ENCODE assay signal across 18 cellular contexts in the genomic region with DNA sequence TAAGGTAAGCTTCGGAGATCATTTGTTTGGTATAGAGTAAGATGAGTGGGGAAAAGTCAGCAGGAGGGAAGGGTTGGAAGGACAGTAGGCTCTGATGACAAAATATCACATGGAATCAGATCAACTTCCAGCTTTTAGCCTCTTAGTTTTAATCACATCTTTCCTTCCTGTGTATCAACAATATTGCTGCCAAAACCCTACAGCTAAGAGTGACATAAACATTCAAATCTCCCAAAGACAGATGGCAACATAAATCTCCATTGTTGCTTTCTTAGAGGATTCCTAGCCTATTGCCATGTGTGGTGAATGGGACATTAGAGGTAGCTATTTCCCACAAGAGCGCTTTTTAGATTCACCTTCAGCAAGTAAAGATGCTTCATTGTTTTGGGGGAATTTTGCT. TPM values are rescaled to one million over a fixed set of nuclear protein-coding genes. Genes with fewer than 3 reads are reported as not detected.
DNase-seq lines count a peak whose midpoint lies in the region; ATAC-seq and TF ChIP-seq lines count a peak whose summit lies in the region.
"Had no signal": no experiment of that assay in that cellular context is flagged by ENCODE, and none has a peak within 500 bp of the region (broad histone marks: within the 10 kb centered on the region; RNA-seq: fewer than 3 reads in every experiment).

No MANE protein-coding gene starts in this region.

- no peak overlapping the region for H2BK15ac ChIP-seq in mesenchymal stem cell (ENCODE audit: low read depth, poor library complexity, severe bottlenecking)

- peak overlapping the region; percentile 48 for H3K9ac ChIP-seq in mesenchymal stem cell (ENCODE audit: low read length)

- 73% methylated on average over 2 of the region's 2 CpGs for WGBS in mesenchymal stem cell

- H3K4me3 ChIP-seq in WI38 (ENCODE audit: low read depth, low read length) = peak overlapping the region; percentile 22; the same call in 1 of the 2 replicates
- peak overlapping the region in 1 of 2 experiments; percentile 58 for H3K4me3 ChIP-seq in mesenchymal stem cell (ENCODE audit: insufficient read depth in 1 of 2, low read depth in 1 of 2, low read length in 2 of 2)
- H3K4me3 ChIP-seq: esophagus squamous epithelium, psoas muscle, smooth muscle cell had no signal

- ATAC-seq in HG03095 (IDR thresholded peaks at IDR 0.05; ENCODE audit: unreplicated experiment) = no peak
- ATAC-seq: activated naive CD8-positive, alpha-beta T cell treated with anti-CD3 and anti-CD28 coated beads, Interleukin-2, amount 50 U/mL, for 24 hours; natural killer cell; psoas muscle had no signal

- H3K4ac ChIP-seq in mesenchymal stem cell (ENCODE audit: low read depth in 1 of 2, low read length in 2 of 2) = no peak overlapping the region

- no peaks in the 10 kb centered on the region for H3K4me1 ChIP-seq in mesenchymal stem cell (ENCODE audit: control insufficient read depth, insufficient read depth, low read depth, low read length)
- H3K4me1 ChIP-seq: esophagus squamous epithelium, psoas muscle had no signal

- no peak overlapping the region for H2AFZ ChIP-seq in mesenchymal stem cell (ENCODE audit: low read depth, low read length)

- H3K27me3 ChIP-seq in mesenchymal stem cell (ENCODE audit: control insufficient read depth in 1 of 2, insufficient read depth in 1 of 2, low read length in 2 of 2) = no peaks in the 10 kb centered on the region

- peaks cover 5% of the 10 kb centered on the region for H3K9me3 ChIP-seq in mesenchymal stem cell (ENCODE audit: control insufficient read depth, low read length)
- H3K9me3 ChIP-seq: esophagus squamous epithelium, psoas muscle had no signal

- no peak overlapping the region for H3K27ac ChIP-seq in mesenchymal stem cell (ENCODE audit: low read length, poor library complexity, severe bottlenecking)
- H3K27ac ChIP-seq: esophagus squamous epithelium, psoas muscle had no signal

- H2BK12ac ChIP-seq in mesenchymal stem cell (ENCODE audit: low read length in 2 of 2) = no peak overlapping the region

- no peak overlapping the region for H3K23ac ChIP-seq in mesenchymal stem cell (ENCODE audit: low read length in 2 of 2)

- no peak overlapping the region for H2BK120ac ChIP-seq in mesenchymal stem cell (ENCODE audit: low read depth, low read length)

- no peak overlapping the region for H4K8ac ChIP-seq in mesenchymal stem cell (ENCODE audit: low read length)

- no peak for TF ChIP-seq CTCF in WI38 (IDR thresholded peaks at IDR 0.05; ENCODE audit: low read depth, low read length)

- H3K4me2 ChIP-seq in mesenchymal stem cell (ENCODE audit: low read length, poor library complexity, severe bottlenecking) = no peak overlapping the region
- H3K4me2 ChIP-seq: smooth muscle cell had no signal

- no peak overlapping the region for H3K14ac ChIP-seq in mesenchymal stem cell (ENCODE audit: low read length in 2 of 2)

- intact Hi-C loops in head of caudate nucleus (cut with DNase I) = no loop called here

- no peaks in the 10 kb centered on the region for H3K79me1 ChIP-seq in mesenchymal stem cell (replicated peaks; ENCODE audit: low read length, poor library complexity, severe bottlenecking)

- H2BK5ac ChIP-seq in mesenchymal stem cell (ENCODE audit: low read depth, low read length, poor library complexity, severe bottlenecking) = no peak overlapping the region

- DNase-seq in ELR (ENCODE audit: low read depth) (peak; percentile 32), NCI-H1694 (lab: John Stamatoyannopoulos, UW) (peak; percentile 12), mesenchymal stem cell (peak; percentile 13), head of caudate nucleus (no peak), activated T-cell treated with anti-CD3 and anti-CD28 coated beads for 4 hours (no peak)
- DNase-seq: activated CD4-positive, alpha-beta T cell treated with anti-CD3 and anti-CD28 coated beads for 1 hour; activated naive CD8-positive, alpha-beta T cell treated with anti-CD3 and anti-CD28 coated beads, Interleukin-2, amount 50 U/mL, for 24 hours; esophagus squamous epithelium; hypothalamus; natural killer cell; NCI-H1417 treated with DMSO at 0.1 percent for 48 hours; NCI-H510A; psoas muscle; stimulated activated CD4-positive, alpha-beta T cell treated with anti-CD3 and anti-CD28 coated beads, Interleukin-4, amount 100 ng/mL, for 4 hours; T-helper 9 cell had no signal

- no peak overlapping the region for H3K18ac ChIP-seq in mesenchymal stem cell (ENCODE audit: low read depth in 1 of 2, low read length in 2 of 2)

- H2AK5ac ChIP-seq in mesenchymal stem cell (ENCODE audit: low read length, severe bottlenecking) = no peak overlapping the region

- peaks cover 0 to 2% of the 10 kb centered on the region in 2 experiments for H3K36me3 ChIP-seq in mesenchymal stem cell (ENCODE audit: control insufficient read depth in 1 of 2, insufficient read depth in 2 of 2, low read depth in 1 of 2, low read length in 2 of 2)
- H3K36me3 ChIP-seq: esophagus squamous epithelium had no signal

- H4K91ac ChIP-seq in mesenchymal stem cell (ENCODE audit: low read length) = no peak overlapping the region

RNA-seq across cellular contexts. Expression of a gene that starts 35.3 kb away (rescaled TPM):
- polyA plus RNA-seq in mesenchymal stem cell (2013, experiment 1 of 2) = 4.6 TPM
- 5.0 TPM for polyA plus RNA-seq in mesenchymal stem cell (2013, experiment 2 of 2)

Comparison
In these comparisons a context has a peak if more than half of its experiments do, and no peak if none do; other contexts are left out.
1. DNase-seq: peak in ELR (single experiment), NCI-H1694 (single experiment) and mesenchymal stem cell (single experiment); none in head of caudate nucleus (0 of 42) and activated T-cell treated with anti-CD3 and anti-CD28 coated beads for 4 hours (single experiment).